In the genomic region with DNA sequence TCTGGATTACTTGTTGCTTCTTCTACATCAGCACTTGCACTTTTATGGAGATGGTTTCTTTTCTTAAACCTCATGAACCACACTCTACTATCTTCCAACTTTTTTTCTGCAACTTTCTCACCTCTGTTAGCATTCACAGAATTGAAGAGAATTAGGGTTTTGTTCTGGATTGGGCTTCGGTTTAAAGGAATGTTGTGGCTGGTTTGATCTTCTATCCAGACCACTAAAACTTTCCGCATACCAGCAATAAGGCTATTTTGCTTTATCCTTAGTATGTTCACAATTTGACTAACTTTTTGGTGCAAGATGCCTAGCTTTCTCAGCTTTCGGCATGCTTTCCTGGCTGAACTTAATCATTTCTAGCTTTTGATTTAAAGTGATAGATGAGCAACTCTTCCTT, we compare ENCODE assay signal across 29 cellular contexts.
"Had no signal": no experiment of that assay in that cellular context is flagged by ENCODE, and none has a peak within 500 bp of the region (broad histone marks: within the 10 kb centered on the region; RNA-seq: fewer than 3 reads in every experiment).

No MANE protein-coding gene starts in this region.

- H3K27ac ChIP-seq: heart right ventricle, hepatocyte, left lung, lower lobe of right lung, neural progenitor cell, neutrophil, ovary, right atrium auricular region, right lobe of liver, skin epidermis, spleen, tibial nerve, uterus had no signal

- H3K79me2 ChIP-seq: hepatocyte had no signal

- H3K4me3 ChIP-seq: heart right ventricle, hepatocyte, left lung, lower lobe of right lung, neural progenitor cell, ovary, right atrium auricular region, right lobe of liver, skin epidermis, spleen, tibial nerve, uterus had no signal

- H2AFZ ChIP-seq: hepatocyte, neural progenitor cell had no signal

- H3K4me1 Mint-ChIP-seq: naive B cell; natural killer cell; stimulated activated memory B cell treated with anti-CD40 and anti-IgM and Interleukin-4, amounts not matched to agents 10 μg/mL and 1 μg/mL and 100 μg/mL, for 72 hours; stimulated activated naive CD8-positive, alpha-beta T cell treated with anti-CD3 and anti-CD28 coated beads, Interleukin-15, amount 100 ng/mL, for 72 hours had no signal

- H3K27me3 ChIP-seq: heart right ventricle, hepatocyte, left lung, neural progenitor cell, neutrophil, ovary, right atrium auricular region, right lobe of liver, spleen, tibial nerve, uterus had no signal

- FAIRE-seq: keratinocyte had no signal

- H3K27me3 Mint-ChIP-seq: naive B cell; progenitor cell of endocrine pancreas; stimulated activated memory B cell treated with anti-CD40 and anti-IgM and Interleukin-4, amounts not matched to agents 10 μg/mL and 1 μg/mL and 100 μg/mL, for 72 hours; stimulated activated naive CD8-positive, alpha-beta T cell treated with anti-CD3 and anti-CD28 coated beads, Interleukin-15, amount 100 ng/mL, for 72 hours; type B pancreatic cell had no signal

- H3K9me3 Mint-ChIP-seq: nephron progenitor cell, type B pancreatic cell had no signal

- H3K4me1 ChIP-seq: heart right ventricle, left lung, lower lobe of right lung, neural progenitor cell, right atrium auricular region, right lobe of liver, spleen, tibial nerve, uterus had no signal

- H3K9ac ChIP-seq: neural progenitor cell had no signal

- DNase-seq: heart right ventricle; kidney glomerular epithelial cell; left cardiac atrium; left lung; lower lobe of right lung; mesendoderm; naive B cell; natural killer cell; nephron progenitor cell; occipital lobe; ovary; right lobe of liver; spleen; stimulated activated CD4-positive, alpha-beta T cell treated with anti-CD3 and anti-CD28 coated beads, Interleukin-4, amount 100 ng/mL, for 24 hours; stimulated activated naive CD4-positive, alpha-beta T cell treated with Interleukin-2 at 50 U/mL for 16 hours; stimulated activated naive CD8-positive, alpha-beta T cell treated with anti-CD3 and anti-CD28 coated beads, Interleukin-15, amount 100 ng/mL, for 72 hours; substantia nigra; uterus had no signal

- H3K36me3 ChIP-seq: heart right ventricle, left lung, lower lobe of right lung, neural progenitor cell, neutrophil, ovary, right atrium auricular region, right lobe of liver, spleen, tibial nerve, uterus had no signal

- H3K36me3 Mint-ChIP-seq: mesothelial cell of epicardium; naive B cell; stimulated activated memory B cell treated with anti-CD40 and anti-IgM and Interleukin-4, amounts not matched to agents 10 μg/mL and 1 μg/mL and 100 μg/mL, for 72 hours; type B pancreatic cell had no signal

- H3K4me3 Mint-ChIP-seq: mesothelial cell of epicardium; naive B cell; natural killer cell; nephron progenitor cell; neural progenitor cell; stimulated activated memory B cell treated with anti-CD40 and anti-IgM and Interleukin-4, amounts not matched to agents 10 μg/mL and 1 μg/mL and 100 μg/mL, for 72 hours; stimulated activated naive CD8-positive, alpha-beta T cell treated with anti-CD3 and anti-CD28 coated beads, Interleukin-15, amount 100 ng/mL, for 72 hours; type B pancreatic cell had no signal

- H3K27ac Mint-ChIP-seq: mesothelial cell of epicardium; naive B cell; natural killer cell; nephron progenitor cell; neural progenitor cell; progenitor cell of endocrine pancreas; stimulated activated memory B cell treated with anti-CD40 and anti-IgM and Interleukin-4, amounts not matched to agents 10 μg/mL and 1 μg/mL and 100 μg/mL, for 72 hours; stimulated activated naive CD8-positive, alpha-beta T cell treated with anti-CD3 and anti-CD28 coated beads, Interleukin-15, amount 100 ng/mL, for 72 hours; type B pancreatic cell had no signal

- H3K4me2 ChIP-seq: hepatocyte, neural progenitor cell had no signal

- H3K9me3 ChIP-seq: left lung, lower lobe of right lung, neutrophil, ovary, right atrium auricular region, right lobe of liver, tibial nerve, uterus had no signal
